Comparison of ENCODE assay signal across 8 cellular contexts in genomic region chr15:67433495-67434099, GRCh38.
DNase-seq lines count a peak whose midpoint lies in the region; ATAC-seq and TF ChIP-seq lines count a peak whose summit lies in the region.

No MANE protein-coding gene starts in this region.

- H3K4me3 Mint-ChIP-seq in activated CD8-positive, alpha-beta T cell treated with anti-CD3 and anti-CD28 coated beads for 36 hours = no peak overlapping the region

- no peak overlapping the region for H3K4me3 ChIP-seq in psoas muscle

- POLR2A ChIA-PET in activated CD8-positive, alpha-beta T cell treated with anti-CD3 and anti-CD28 coated beads for 36 hours (lab: Charles Lee) = no interaction called here

- no peaks in the 10 kb centered on the region for H3K4me1 Mint-ChIP-seq in activated CD8-positive, alpha-beta T cell treated with anti-CD3 and anti-CD28 coated beads for 36 hours (ENCODE audit: low read depth)

- H3K36me3 Mint-ChIP-seq in activated CD8-positive, alpha-beta T cell treated with anti-CD3 and anti-CD28 coated beads for 36 hours (ENCODE audit: low read depth) = no peaks in the 10 kb centered on the region

- H3K36me3 ChIP-seq in psoas muscle (ENCODE audit: insufficient read depth in 1 of 2, low read depth in 1 of 2) = no peaks in the 10 kb centered on the region

- no peaks in the 10 kb centered on the region for H3K9me3 ChIP-seq in psoas muscle

- WGBS in psoas muscle, 3 donors = 61 to 69% (median 66%) methylated on average over 3 of the region's 3 CpGs

- H3K27ac ChIP-seq in psoas muscle = no peak overlapping the region

- ATAC-seq in activated CD8-positive, alpha-beta T cell treated with anti-CD3 and anti-CD28 coated beads for 36 hours = peak; percentile 55
- peak; percentile 43 to 68 (median 63) for ATAC-seq in psoas muscle
- no peak for ATAC-seq in GM21786 (IDR thresholded peaks at IDR 0.05; ENCODE audit: unreplicated experiment)

- TF ChIP-seq CTCF in activated CD8-positive, alpha-beta T cell treated with anti-CD3 and anti-CD28 coated beads for 36 hours (IDR thresholded peaks at IDR 0.05) = peak; percentile 90
- peak; percentile 63 for TF ChIP-seq CTCF in psoas muscle (IDR thresholded peaks at IDR 0.05)

- intact Hi-C loops in activated CD8-positive, alpha-beta T cell treated with anti-CD3 and anti-CD28 coated beads for 36 hours (cut with micrococcal nuclease) = loop anchor here (5.0 kb wide), 1 partner anchor 491 kb away; no protein-coding TSS in a partner anchor
- intact Hi-C loops in psoas muscle (cut with DNase I) = loop anchor here (5.0 to 10.0 kb wide), 2 partner anchors 486 to 489 kb away; no protein-coding TSS in a partner anchor

- CTCF ChIA-PET in activated CD8-positive, alpha-beta T cell treated with anti-CD3 and anti-CD28 coated beads for 36 hours (lab: Charles Lee) = interaction anchor here (0.7 to 2.4 kb wide), 28 partner anchors 8 to 530 kb away, joined by 3 to 25 read pairs (median 4); no protein-coding TSS in a partner anchor

- no peaks in the 10 kb centered on the region for H3K27me3 ChIP-seq in psoas muscle (ENCODE audit: insufficient read depth in 3 of 3, low read length in 2 of 3)

- H3K27me3 Mint-ChIP-seq in activated CD8-positive, alpha-beta T cell treated with anti-CD3 and anti-CD28 coated beads for 36 hours = no peaks in the 10 kb centered on the region

- H3K4me1 ChIP-seq in psoas muscle = no peaks in the 10 kb centered on the region

- DNase-seq in SIG-M5 treated with dmso at 0.1 percent for 504 hours (lab: John Stamatoyannopoulos, UW; ENCODE audit: unreplicated experiment) (peak; percentile 13), SIG-M5 (lab: John Stamatoyannopoulos, UW) (no peak), M059J (ENCODE audit: low read depth) (peak; percentile 51), globus pallidus (ENCODE audit: low spot score) (peak; percentile 1), psoas muscle (peak in 1 of 2 donors; percentile 25), DMS79 treated with DMSO at 0.1 percent for 48 hours (lab: John Stamatoyannopoulos, UW) (no peak)
- DNase-seq in activated CD8-positive, alpha-beta T cell treated with anti-CD3 and anti-CD28 coated beads for 36 hours = peak; percentile 49

- H3K9me3 Mint-ChIP-seq in activated CD8-positive, alpha-beta T cell treated with anti-CD3 and anti-CD28 coated beads for 36 hours = no peaks in the 10 kb centered on the region

- H3K27ac Mint-ChIP-seq in activated CD8-positive, alpha-beta T cell treated with anti-CD3 and anti-CD28 coated beads for 36 hours = no peak overlapping the region

Comparison
In these comparisons a context has a peak if more than half of its experiments do, and no peak if none do; other contexts are left out.
1. DNase-seq: peak in SIG-M5 treated with dmso at 0.1 percent for 504 hours (single experiment), M059J (single experiment), activated CD8-positive, alpha-beta T cell treated with anti-CD3 and anti-CD28 coated beads for 36 hours (single experiment) and globus pallidus (single experiment); none in SIG-M5 (single experiment) and DMS79 treated with DMSO at 0.1 percent for 48 hours (single experiment).